Comparison of ENCODE assay signal across 10 cellular contexts in the genomic region with DNA sequence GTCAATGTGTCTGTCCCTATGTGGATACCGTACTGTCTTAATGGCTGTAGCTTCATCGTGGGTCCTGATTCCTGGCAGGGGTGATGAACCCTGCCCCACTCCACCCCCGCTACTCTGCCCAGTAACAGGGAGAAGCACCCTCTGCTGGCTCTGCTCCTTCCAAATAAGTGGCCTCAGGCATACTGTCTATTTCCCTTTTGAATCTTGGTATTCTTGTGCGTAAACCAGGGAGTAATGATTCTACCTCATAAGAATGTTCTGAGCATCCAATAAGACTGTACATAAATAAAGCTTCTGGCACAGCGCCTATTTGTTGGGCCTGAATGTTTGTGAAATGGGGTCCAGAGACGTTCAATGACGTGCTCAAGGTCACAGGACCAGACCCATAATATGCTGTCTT. TPM values are rescaled to one million over a fixed set of nuclear protein-coding genes. Genes with fewer than 3 reads are reported as not detected.
DNase-seq lines count a peak whose midpoint lies in the region; TF ChIP-seq lines count a peak whose summit lies in the region.
"Had no signal": no experiment of that assay in that cellular context is flagged by ENCODE, and none has a peak within 500 bp of the region (broad histone marks: within the 10 kb centered on the region; RNA-seq: fewer than 3 reads in every experiment).

No MANE protein-coding gene starts in this region.

- 29% methylated on average over 7 of the region's 7 CpGs for whole genome bisulfite sequencing in suprapubic skin

- peaks cover 9 to 33% of the 10 kb centered on the region in 2 donors for H3K27me3 Mint-ChIP-seq in CD8-positive, alpha-beta memory T cell

- no peaks in the 10 kb centered on the region for H3K36me3 ChIP-seq in suprapubic skin
- H3K36me3 ChIP-seq in CD8-positive, alpha-beta memory T cell (ENCODE audit: insufficient read depth, low read length) = no peaks in the 10 kb centered on the region

- H3K27ac ChIP-seq in suprapubic skin = peak overlapping the region; percentile 74
- H3K27ac ChIP-seq in CD8-positive, alpha-beta memory T cell (ENCODE audit: low read depth, low read length) = no peak overlapping the region

- no peak overlapping the region for H3K27ac Mint-ChIP-seq in CD8-positive, alpha-beta memory T cell

- TF ChIP-seq CTCF in choroid plexus epithelial cell (conservative IDR thresholded peaks at IDR 0.05; ENCODE audit: low read depth, low read length) (peak; percentile 55), suprapubic skin (IDR thresholded peaks at IDR 0.05) (no peak)

- DNase-seq in LHCN-M2 (ENCODE audit: low read depth) (peak; percentile 16), choroid plexus epithelial cell (ENCODE audit: low read depth) (peak; percentile 99), kidney glomerular epithelial cell (lab: John Stamatoyannopoulos, UW) (peak; percentile 67), suprapubic skin (ENCODE audit: low spot score in 2 of 2) (peak in 1 of 2 donors; percentile 54), germinal center (ENCODE audit: low spot score) (no peak)
- DNase-seq in activated T-cell treated with anti-CD3 and anti-CD28 coated beads, Interleukin-2, amount 50 U/mL, for 48 hours = no peak
- no peak for DNase-seq in CD8-positive, alpha-beta memory T cell
- DNase-seq in activated effector memory CD4-positive, alpha-beta T cell treated with anti-CD3 and anti-CD28 coated beads, Interleukin-2, amount 50 U/mL, for 16 hours = no peak
- DNase-seq: activated T-cell treated with anti-CD3 and anti-CD28 coated beads for 4 hours, NCI-H446 had no signal

- peaks cover 0 to 4% (median 0%) of the 10 kb centered on the region in 3 donors for H3K36me3 Mint-ChIP-seq in CD8-positive, alpha-beta memory T cell

- H3K4me3 Mint-ChIP-seq in CD8-positive, alpha-beta memory T cell = no peak overlapping the region

- POLR2A ChIA-PET in CD8-positive, alpha-beta memory T cell (lab: Charles Lee) = no interaction called here

- H3K9me3 Mint-ChIP-seq in CD8-positive, alpha-beta memory T cell = no peaks in the 10 kb centered on the region

- peaks cover 30% of the 10 kb centered on the region for H3K4me1 ChIP-seq in suprapubic skin
- H3K4me1 ChIP-seq in CD8-positive, alpha-beta memory T cell (ENCODE audit: insufficient read depth, low read length) = no peaks in the 10 kb centered on the region

- H3K4me1 Mint-ChIP-seq in CD8-positive, alpha-beta memory T cell = peaks cover 2 to 8% (median 4%) of the 10 kb centered on the region in 3 donors

- H3K4me3 ChIP-seq in choroid plexus epithelial cell (ENCODE audit: low read depth, low read length) (no peak overlapping the region), suprapubic skin (no peak overlapping the region)
- no peak overlapping the region for H3K4me3 ChIP-seq in CD8-positive, alpha-beta memory T cell (ENCODE audit: low read length)

- CTCF ChIA-PET in CD8-positive, alpha-beta memory T cell (lab: Charles Lee) = interaction anchor here (1.0 kb wide), 1 partner anchor 8 kb away, joined by 5 read pairs; no protein-coding TSS in a partner anchor

- no peaks in the 10 kb centered on the region for H3K9me3 ChIP-seq in suprapubic skin
- H3K9me3 ChIP-seq in CD8-positive, alpha-beta memory T cell (ENCODE audit: low read length) = no peaks in the 10 kb centered on the region

- TF ChIP-seq POLR2A in suprapubic skin (IDR thresholded peaks at IDR 0.05) = no peak

- H3K27me3 ChIP-seq in suprapubic skin = no peaks in the 10 kb centered on the region
- no peaks in the 10 kb centered on the region for H3K27me3 ChIP-seq in CD8-positive, alpha-beta memory T cell (ENCODE audit: insufficient read depth, low read length, poor library complexity, severe bottlenecking)

- TF ChIP-seq EP300 in suprapubic skin (IDR thresholded peaks at IDR 0.05) = no peak

RNA-seq across cellular contexts. Expression of a gene that starts 35.2 kb away (rescaled TPM):
- total RNA-seq in LHCN-M2 (2014; rRNA removed) = 46.2 and 55.1 TPM in 2 replicates
- 34.4 TPM for polyA plus RNA-seq in LHCN-M2 (2012)
- total RNA-seq in suprapubic skin = 10 to 100 TPM; 15.9 to 23.6 (median 20.0) TPM
- 100 to 1,000 TPM; 151 to 156 TPM for total RNA-seq in CD8-positive, alpha-beta memory T cell
- 15.5 TPM for polyA plus RNA-seq in CD8-positive, alpha-beta memory T cell

Comparison
In these comparisons a context has a peak if more than half of its experiments do, and no peak if none do; other contexts are left out.
1. DNase-seq: peak in LHCN-M2 (single experiment), choroid plexus epithelial cell (single experiment) and kidney glomerular epithelial cell (single experiment); none in activated T-cell treated with anti-CD3 and anti-CD28 coated beads, Interleukin-2, amount 50 U/mL, for 48 hours (0 of 2), CD8-positive, alpha-beta memory T cell (0 of 5), germinal center (single experiment) and activated effector memory CD4-positive, alpha-beta T cell treated with anti-CD3 and anti-CD28 coated beads, Interleukin-2, amount 50 U/mL, for 16 hours (single experiment).